In the genomic region with DNA sequence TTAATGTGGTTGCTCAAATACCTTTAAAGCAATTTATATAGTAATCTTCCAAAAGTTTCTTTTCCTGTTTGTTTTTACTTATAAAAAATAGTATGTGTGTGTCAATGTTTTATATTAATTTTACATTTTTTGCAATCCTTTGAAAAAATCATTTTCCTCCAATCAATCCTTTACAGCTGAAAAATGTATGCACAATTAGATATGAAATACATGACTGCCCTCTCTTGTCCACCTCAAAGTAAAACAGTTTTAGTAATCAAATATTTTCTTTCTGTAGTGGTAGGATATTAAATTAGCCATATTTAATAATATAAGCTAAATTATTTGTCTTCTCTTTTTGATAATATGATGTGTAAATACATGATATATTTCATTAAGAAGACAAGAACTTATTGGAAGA, we compare ENCODE assay signal across 11 cellular contexts.
A peak's percentile ranks its signal among the peaks of the same experiment; 100 is the strongest.
DNase-seq lines count a peak whose midpoint lies in the region; ATAC-seq and TF ChIP-seq lines count a peak whose summit lies in the region.
"Had no signal": no experiment of that assay in that cellular context is flagged by ENCODE, and none has a peak within 500 bp of the region (broad histone marks: within the 10 kb centered on the region; RNA-seq: fewer than 3 reads in every experiment).

No MANE protein-coding gene starts in this region.

- no peaks in the 10 kb centered on the region for H3K9me3 Mint-ChIP-seq in activated T-cell treated with anti-CD3 and anti-CD28 coated beads, Interleukin-2, amount 50 U/mL, for 4 hours
- H3K9me3 Mint-ChIP-seq: activated B cell treated with CpG ODN at 0.5 μM for 24 hours; CD8-positive, alpha-beta T cell had no signal

- peak in 10 of 12 donors; percentile 10 to 65 (median 50) for TF ChIP-seq CTCF in heart left ventricle (IDR thresholded peaks at IDR 0.05)
- peak; percentile 42 for TF ChIP-seq CTCF in OCI-LY1 (IDR thresholded peaks at IDR 0.05; ENCODE audit: low read length)
- peak; percentile 51 for TF ChIP-seq CTCF in epithelial cell of proximal tubule (conservative IDR thresholded peaks at IDR 0.05; ENCODE audit: low read depth, low read length)
- TF ChIP-seq CTCF in upper lobe of right lung (IDR thresholded peaks at IDR 0.05) = peak; percentile 44

- H3K4me3 Mint-ChIP-seq in activated T-cell treated with anti-CD3 and anti-CD28 coated beads, Interleukin-2, amount 50 U/mL, for 4 hours = no peak overlapping the region
- H3K4me3 Mint-ChIP-seq: activated B cell treated with CpG ODN at 0.5 μM for 24 hours; CD8-positive, alpha-beta T cell had no signal

- TF ChIP-seq POLR2A in heart left ventricle (IDR thresholded peaks at IDR 0.05) = no peak

- H4K20me1 ChIP-seq in OCI-LY1 (ENCODE audit: insufficient read depth, low read length) = no peaks in the 10 kb centered on the region

- H3K4me1 Mint-ChIP-seq in activated T-cell treated with anti-CD3 and anti-CD28 coated beads, Interleukin-2, amount 50 U/mL, for 4 hours (ENCODE audit: low read depth) = no peaks in the 10 kb centered on the region

- DNase-seq in heart left ventricle (no peak), Right ventricle myocardium inferior (ENCODE audit: missing footprints) (no peak), epithelial cell of proximal tubule (ENCODE audit: low read depth) (no peak), upper lobe of right lung (no peak), SKM-1 treated with dmso at 0.1 percent for 144 hours (lab: John Stamatoyannopoulos, UW; ENCODE audit: unreplicated experiment) (no peak)
- DNase-seq in activated T-cell treated with anti-CD3 and anti-CD28 coated beads, Interleukin-2, amount 50 U/mL, for 4 hours = no peak
- DNase-seq: activated B cell treated with CpG ODN at 0.5 μM for 24 hours; CD8-positive, alpha-beta T cell; colonic mucosa had no signal

- H3K36me3 ChIP-seq in heart left ventricle (no peaks in the 10 kb centered on the region), OCI-LY1 (ENCODE audit: insufficient read depth, low read length) (no peaks in the 10 kb centered on the region), upper lobe of right lung (no peaks in the 10 kb centered on the region)
- H3K36me3 ChIP-seq: colonic mucosa had no signal

- no peaks in the 10 kb centered on the region for H3F3A ChIP-seq in OCI-LY1 (ENCODE audit: insufficient read depth, low read length)

- no peak overlapping the region for H3K9ac ChIP-seq in OCI-LY1 (ENCODE audit: low read length)

- intact Hi-C loops in heart left ventricle (cut with DNase I) (loop anchor here (5.0 to 10.0 kb wide), 7 partner anchors 687 to 1155 kb away; a partner anchor contains a TSS), Right ventricle myocardium inferior (cut with DNase I) (loop anchor here (5.0 kb wide), 2 partner anchors 695 to 800 kb away; a partner anchor contains a TSS), upper lobe of right lung (cut with DNase I) (no loop called here)

- no peak overlapping the region for H2AFZ ChIP-seq in OCI-LY1 (ENCODE audit: low read length)

- no peak overlapping the region for H3K27ac ChIP-seq in heart left ventricle
- no peak overlapping the region for H3K27ac ChIP-seq in OCI-LY1 (ENCODE audit: low read depth, low read length, poor library complexity, severe bottlenecking)
- H3K27ac ChIP-seq in upper lobe of right lung = no peak overlapping the region
- H3K27ac ChIP-seq: colonic mucosa had no signal

- peaks cover 0 to 21% (median 0%) of the 10 kb centered on the region in 12 donors for H3K4me1 ChIP-seq in heart left ventricle
- H3K4me1 ChIP-seq in OCI-LY1 (ENCODE audit: insufficient read depth, low read length, severe bottlenecking) = no peaks in the 10 kb centered on the region
- H3K4me1 ChIP-seq in upper lobe of right lung = no peaks in the 10 kb centered on the region
- H3K4me1 ChIP-seq: colonic mucosa had no signal

- H3K27me3 Mint-ChIP-seq in activated T-cell treated with anti-CD3 and anti-CD28 coated beads, Interleukin-2, amount 50 U/mL, for 4 hours (ENCODE audit: low read depth) = no peaks in the 10 kb centered on the region
- H3K27me3 Mint-ChIP-seq: activated B cell treated with CpG ODN at 0.5 μM for 24 hours had no signal

- H3K9me3 ChIP-seq in heart left ventricle (no peaks in the 10 kb centered on the region), OCI-LY1 (ENCODE audit: low read length) (no peaks in the 10 kb centered on the region), upper lobe of right lung (no peaks in the 10 kb centered on the region)
- H3K9me3 ChIP-seq: colonic mucosa had no signal

- ATAC-seq in heart left ventricle (no peak), Right ventricle myocardium inferior (no peak), upper lobe of right lung (no peak), HG03565 (IDR thresholded peaks at IDR 0.05; ENCODE audit: unreplicated experiment) (no peak)
- ATAC-seq in activated T-cell treated with anti-CD3 and anti-CD28 coated beads, Interleukin-2, amount 50 U/mL, for 4 hours = no peak
- ATAC-seq: CD8-positive, alpha-beta T cell had no signal

- H3K27me3 ChIP-seq in heart left ventricle = no peaks in the 10 kb centered on the region
- no peaks in the 10 kb centered on the region for H3K27me3 ChIP-seq in OCI-LY1 (ENCODE audit: insufficient read depth, low read length)
- no peaks in the 10 kb centered on the region for H3K27me3 ChIP-seq in upper lobe of right lung
- H3K27me3 ChIP-seq: colonic mucosa had no signal

- no peaks in the 10 kb centered on the region for H3K79me2 ChIP-seq in OCI-LY1 (ENCODE audit: insufficient read depth, low read length)

- no peaks in the 10 kb centered on the region for H3K36me3 Mint-ChIP-seq in activated T-cell treated with anti-CD3 and anti-CD28 coated beads, Interleukin-2, amount 50 U/mL, for 4 hours (ENCODE audit: insufficient read depth)
- H3K36me3 Mint-ChIP-seq: CD8-positive, alpha-beta T cell had no signal

- H3K9me2 ChIP-seq in OCI-LY1 (ENCODE audit: low read depth, low read length) = no peaks in the 10 kb centered on the region

- H3K4me3 ChIP-seq in heart left ventricle (no peak overlapping the region), OCI-LY1 (ENCODE audit: low read depth, low read length, poor library complexity, severe bottlenecking) (no peak overlapping the region), epithelial cell of proximal tubule (ENCODE audit: low read depth, low read length) (no peak overlapping the region), upper lobe of right lung (no peak overlapping the region)
- H3K4me3 ChIP-seq: colonic mucosa had no signal

- no peak overlapping the region for H3K4me2 ChIP-seq in OCI-LY1 (ENCODE audit: low read length)
